Comparison of ENCODE assay signal across 9 cellular contexts in genomic region chr6:154229796-154230195, GRCh38.
DNase-seq lines count a peak whose midpoint lies in the region; ATAC-seq and TF ChIP-seq lines count a peak whose summit lies in the region.
"Had no signal": no experiment of that assay in that cellular context is flagged by ENCODE, and none has a peak within 500 bp of the region (broad histone marks: within the 10 kb centered on the region; RNA-seq: fewer than 3 reads in every experiment).

No MANE protein-coding gene starts in this region.

- H4K20me1 ChIP-seq in OCI-LY3 (ENCODE audit: insufficient read depth, low read length), result no peaks in the 10 kb centered on the region

- ATAC-seq in GM21786 (IDR thresholded peaks at IDR 0.05; ENCODE audit: unreplicated experiment) (peak; percentile 74), left lobe of liver (peak; percentile 42)

- peak overlapping the region; percentile 38 for H3K4me2 ChIP-seq in OCI-LY3 (ENCODE audit: low read length)

- TF ChIP-seq CTCF in GM12865 (IDR thresholded peaks at IDR 0.05; ENCODE audit: insufficient read depth, low read depth, low read length, missing control alignments), result no peak
- TF ChIP-seq CTCF in OCI-LY3 (IDR thresholded peaks at IDR 0.05; ENCODE audit: low read depth, low read length), result no peak

- DNase-seq in GM12865 (ENCODE audit: low read depth) (peak; percentile 74), left lobe of liver (ENCODE audit: low spot score) (no peak), SHP77 (lab: John Stamatoyannopoulos, UW) (no peak), NCI-H345 treated with DMSO at 0.1 percent for 48 hours (lab: John Stamatoyannopoulos, UW; ENCODE audit: unreplicated experiment) (no peak), anterior cingulate cortex (lab: John Stamatoyannopoulos, UW) (no peak), NCI-H226 (no peak)
- DNase-seq: transverse colon had no signal

- no peak overlapping the region for H3K9ac ChIP-seq in OCI-LY3 (ENCODE audit: low read length)

- H2AFZ ChIP-seq in OCI-LY3 (ENCODE audit: low read depth, low read length), result no peak overlapping the region

- peaks cover 27% of the 10 kb centered on the region for H3K4me1 ChIP-seq in OCI-LY3 (ENCODE audit: low read length)
- H3K4me1 ChIP-seq: transverse colon had no signal

- H3K9me3 ChIP-seq in OCI-LY3 (ENCODE audit: insufficient read depth, low read length), result no peaks in the 10 kb centered on the region
- H3K9me3 ChIP-seq: transverse colon had no signal

- H3K4me3 ChIP-seq in GM12865 (ENCODE audit: low read depth, low read length), result peak overlapping the region; percentile 34
- H3K4me3 ChIP-seq in OCI-LY3 (ENCODE audit: low read length), result no peak overlapping the region
- H3K4me3 ChIP-seq: transverse colon had no signal

- H3K36me3 ChIP-seq in OCI-LY3 (replicated peaks; ENCODE audit: low read depth, low read length), result no peaks in the 10 kb centered on the region
- H3K36me3 ChIP-seq: transverse colon had no signal

- H3K27ac ChIP-seq in OCI-LY3 (ENCODE audit: low read length), result no peak overlapping the region
- H3K27ac ChIP-seq: transverse colon had no signal

- H3K27me3 ChIP-seq in OCI-LY3 (ENCODE audit: low read depth, low read length), result peaks cover 12% of the 10 kb centered on the region
- H3K27me3 ChIP-seq: transverse colon had no signal

- H3K79me2 ChIP-seq in OCI-LY3 (ENCODE audit: low read length), result no peaks in the 10 kb centered on the region
